1 cellular context compared by ENCODE assay signal in the genomic region with DNA sequence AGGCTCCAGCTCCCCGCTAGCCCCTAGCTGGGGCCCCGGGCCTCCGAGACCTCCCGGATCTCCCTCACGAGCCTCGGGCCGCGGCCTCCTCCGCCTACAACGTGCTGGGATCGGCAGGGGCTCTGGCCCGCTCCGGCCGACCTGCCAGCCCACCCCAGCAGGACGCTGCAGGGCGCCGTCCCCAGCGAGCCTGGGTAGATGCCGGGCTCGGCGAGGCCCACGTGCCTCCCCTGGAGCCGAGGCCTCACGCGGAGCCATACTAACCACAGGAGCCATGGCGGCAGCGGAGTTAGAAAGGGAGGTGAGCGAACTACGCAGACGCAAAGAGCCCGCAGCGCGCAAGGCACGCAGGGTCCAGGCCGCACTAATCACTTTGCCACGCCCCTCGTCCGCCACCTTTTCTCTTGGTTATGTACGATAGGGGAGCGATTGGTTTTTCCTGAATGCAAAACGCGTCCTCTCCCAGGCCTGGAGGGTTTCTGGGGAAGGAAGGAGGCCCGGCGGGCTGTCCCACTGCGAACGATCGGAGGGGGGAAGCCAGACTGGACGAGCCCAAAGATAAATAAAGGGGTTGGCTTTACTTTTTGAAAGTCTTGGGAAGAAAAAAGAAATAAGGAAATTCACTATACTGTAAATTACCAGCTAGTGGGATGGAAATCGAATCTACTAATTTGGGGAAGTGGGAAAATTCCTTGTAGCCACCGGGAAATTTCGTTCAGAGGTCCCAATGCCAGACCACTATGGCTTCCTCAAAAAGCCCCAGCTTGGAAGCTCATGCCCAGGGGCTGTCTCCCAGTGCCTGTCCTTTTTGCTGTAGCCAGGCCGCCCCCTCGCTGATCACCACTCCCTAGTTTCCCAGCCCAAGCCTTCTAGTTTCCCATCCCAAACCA.
TF ChIP-seq lines count a peak whose summit lies in the region.

TSS of gene RPL22 (minus strand) at position 298 of the 890 bp plus-strand sequence. CDS start at position 276, 22 bp downstream.

TF ChIP-seq in HepG2, 621 proteins besides CTCF, POLR2A, EP300 and RAD21 (continued from another document and continues in another):
- TF ChIP-seq, protein P1, sequence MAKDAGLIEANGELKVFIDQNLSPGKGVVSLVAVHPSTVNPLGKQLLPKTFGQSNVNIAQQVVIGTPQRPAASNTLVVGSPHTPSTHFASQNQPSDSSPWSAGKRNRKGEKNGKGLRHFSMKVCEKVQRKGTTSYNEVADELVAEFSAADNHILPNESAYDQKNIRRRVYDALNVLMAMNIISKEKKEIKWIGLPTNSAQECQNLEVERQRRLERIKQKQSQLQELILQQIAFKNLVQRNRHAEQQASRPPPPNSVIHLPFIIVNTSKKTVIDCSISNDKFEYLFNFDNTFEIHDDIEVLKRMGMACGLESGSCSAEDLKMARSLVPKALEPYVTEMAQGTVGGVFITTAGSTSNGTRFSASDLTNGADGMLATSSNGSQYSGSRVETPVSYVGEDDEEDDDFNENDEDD (CRISPR knock-in tag; IDR thresholded peaks at IDR 0.05; ENCODE audit: borderline replicate concordance), result peak; percentile 44; the same call in 1 of the 2 replicates
- no peak for TF ChIP-seq ZNF460 (CRISPR knock-in tag; IDR thresholded peaks at IDR 0.05; ENCODE audit: borderline replicate concordance)
- TF ChIP-seq PHF21A (CRISPR knock-in tag; IDR thresholded peaks at IDR 0.05), result peak; percentile 75; the same call in 1 of the 2 replicates
- TF ChIP-seq MBD4 (IDR thresholded peaks at IDR 0.05; ENCODE audit: borderline replicate concordance, low read length), result no peak
- TF ChIP-seq ARHGAP35 (CRISPR knock-in tag; IDR thresholded peaks at IDR 0.05; ENCODE audit: borderline replicate concordance), result peak; percentile 88
- peak; percentile 89 for TF ChIP-seq TEAD3 (CRISPR knock-in tag; optimal IDR thresholded peaks at IDR 0.05; ENCODE audit: borderline replicate concordance)
- peak; percentile 70 for TF ChIP-seq ZMYM4 (CRISPR knock-in tag; IDR thresholded peaks at IDR 0.05)
- TF ChIP-seq HOXA5 (CRISPR knock-in tag; IDR thresholded peaks at IDR 0.05), result peak; percentile 95
- TF ChIP-seq CBX1 (IDR thresholded peaks at IDR 0.05; ENCODE audit: low read depth), result peak; percentile 27
- no peak for TF ChIP-seq ZNF3 (CRISPR knock-in tag; IDR thresholded peaks at IDR 0.05)
- TF ChIP-seq ZNF468 (CRISPR knock-in tag; IDR thresholded peaks at IDR 0.05), result no peak
- peak; percentile 60; the same call in 1 of the 2 replicates for TF ChIP-seq HOMEZ (CRISPR knock-in tag; IDR thresholded peaks at IDR 0.05; ENCODE audit: low read depth)
- TF ChIP-seq ZNF253 (CRISPR knock-in tag; IDR thresholded peaks at IDR 0.05; ENCODE audit: borderline replicate concordance), result peak; percentile 70; the same call in 1 of the 2 replicates
- no peak for TF ChIP-seq PBX2 (CRISPR knock-in tag; IDR thresholded peaks at IDR 0.05)
- TF ChIP-seq YEATS4 (CRISPR knock-in tag; IDR thresholded peaks at IDR 0.05; ENCODE audit: borderline replicate concordance), result peak; percentile 99
- TF ChIP-seq, protein P2, sequence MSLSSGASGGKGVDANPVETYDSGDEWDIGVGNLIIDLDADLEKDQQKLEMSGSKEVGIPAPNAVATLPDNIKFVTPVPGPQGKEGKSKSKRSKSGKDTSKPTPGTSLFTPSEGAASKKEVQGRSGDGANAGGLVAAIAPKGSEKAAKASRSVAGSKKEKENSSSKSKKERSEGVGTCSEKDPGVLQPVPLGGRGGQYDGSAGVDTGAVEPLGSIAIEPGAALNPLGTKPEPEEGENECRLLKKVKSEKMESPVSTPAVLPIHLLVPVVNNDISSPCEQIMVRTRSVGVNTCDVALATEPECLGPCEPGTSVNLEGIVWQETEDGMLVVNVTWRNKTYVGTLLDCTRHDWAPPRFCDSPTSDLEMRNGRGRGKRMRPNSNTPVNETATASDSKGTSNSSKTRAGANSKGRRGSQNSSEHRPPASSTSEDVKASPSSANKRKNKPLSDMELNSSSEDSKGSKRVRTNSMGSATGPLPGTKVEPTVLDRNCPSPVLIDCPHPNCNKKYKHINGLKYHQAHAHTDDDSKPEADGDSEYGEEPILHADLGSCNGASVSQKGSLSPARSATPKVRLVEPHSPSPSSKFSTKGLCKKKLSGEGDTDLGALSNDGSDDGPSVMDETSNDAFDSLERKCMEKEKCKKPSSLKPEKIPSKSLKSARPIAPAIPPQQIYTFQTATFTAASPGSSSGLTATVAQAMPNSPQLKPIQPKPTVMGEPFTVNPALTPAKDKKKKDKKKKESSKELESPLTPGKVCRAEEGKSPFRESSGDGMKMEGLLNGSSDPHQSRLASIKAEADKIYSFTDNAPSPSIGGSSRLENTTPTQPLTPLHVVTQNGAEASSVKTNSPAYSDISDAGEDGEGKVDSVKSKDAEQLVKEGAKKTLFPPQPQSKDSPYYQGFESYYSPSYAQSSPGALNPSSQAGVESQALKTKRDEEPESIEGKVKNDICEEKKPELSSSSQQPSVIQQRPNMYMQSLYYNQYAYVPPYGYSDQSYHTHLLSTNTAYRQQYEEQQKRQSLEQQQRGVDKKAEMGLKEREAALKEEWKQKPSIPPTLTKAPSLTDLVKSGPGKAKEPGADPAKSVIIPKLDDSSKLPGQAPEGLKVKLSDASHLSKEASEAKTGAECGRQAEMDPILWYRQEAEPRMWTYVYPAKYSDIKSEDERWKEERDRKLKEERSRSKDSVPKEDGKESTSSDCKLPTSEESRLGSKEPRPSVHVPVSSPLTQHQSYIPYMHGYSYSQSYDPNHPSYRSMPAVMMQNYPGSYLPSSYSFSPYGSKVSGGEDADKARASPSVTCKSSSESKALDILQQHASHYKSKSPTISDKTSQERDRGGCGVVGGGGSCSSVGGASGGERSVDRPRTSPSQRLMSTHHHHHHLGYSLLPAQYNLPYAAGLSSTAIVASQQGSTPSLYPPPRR (CRISPR knock-in tag; IDR thresholded peaks at IDR 0.05; ENCODE audit: borderline replicate concordance), result peak; percentile 45; the same call in 1 of the 2 replicates
- no peak for TF ChIP-seq ZFP36 (IDR thresholded peaks at IDR 0.05; ENCODE audit: borderline replicate concordance, low read depth, low read length, partially characterized antibody)
- TF ChIP-seq ZNF670 (CRISPR knock-in tag; IDR thresholded peaks at IDR 0.05; ENCODE audit: borderline replicate concordance), result peak; percentile 87; the same call in 1 of the 2 replicates
- TF ChIP-seq SOX5 (CRISPR knock-in tag; IDR thresholded peaks at IDR 0.05; ENCODE audit: borderline replicate concordance), result 0 out of 2 replicates have a peak, but pooled peaks have one; percentile 48
- no peak for TF ChIP-seq SCMH1 (CRISPR knock-in tag; IDR thresholded peaks at IDR 0.05; ENCODE audit: borderline replicate concordance)
- TF ChIP-seq, protein P3, sequence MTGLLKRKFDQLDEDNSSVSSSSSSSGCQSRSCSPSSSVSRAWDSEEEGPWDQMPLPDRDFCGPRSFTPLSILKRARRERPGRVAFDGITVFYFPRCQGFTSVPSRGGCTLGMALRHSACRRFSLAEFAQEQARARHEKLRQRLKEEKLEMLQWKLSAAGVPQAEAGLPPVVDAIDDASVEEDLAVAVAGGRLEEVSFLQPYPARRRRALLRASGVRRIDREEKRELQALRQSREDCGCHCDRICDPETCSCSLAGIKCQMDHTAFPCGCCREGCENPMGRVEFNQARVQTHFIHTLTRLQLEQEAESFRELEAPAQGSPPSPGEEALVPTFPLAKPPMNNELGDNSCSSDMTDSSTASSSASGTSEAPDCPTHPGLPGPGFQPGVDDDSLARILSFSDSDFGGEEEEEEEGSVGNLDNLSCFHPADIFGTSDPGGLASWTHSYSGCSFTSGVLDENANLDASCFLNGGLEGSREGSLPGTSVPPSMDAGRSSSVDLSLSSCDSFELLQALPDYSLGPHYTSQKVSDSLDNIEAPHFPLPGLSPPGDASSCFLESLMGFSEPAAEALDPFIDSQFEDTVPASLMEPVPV (CRISPR knock-in tag; IDR thresholded peaks at IDR 0.05), result peak; percentile 73
- peak; percentile 46 for TF ChIP-seq GATAD2A (CRISPR knock-in tag; IDR thresholded peaks at IDR 0.05)
- peak; percentile 53; the same call in 1 of the 2 replicates for TF ChIP-seq PRDM15 (CRISPR knock-in tag; IDR thresholded peaks at IDR 0.05)
- peak; percentile 87 for TF ChIP-seq ZNF280D (CRISPR knock-in tag; IDR thresholded peaks at IDR 0.05)
- TF ChIP-seq SALL2 (CRISPR knock-in tag; IDR thresholded peaks at IDR 0.05), result peak; percentile 84
- no peak for TF ChIP-seq TCF12 (IDR thresholded peaks at IDR 0.05)
- TF ChIP-seq TCF12 (CRISPR knock-in tag; IDR thresholded peaks at IDR 0.05), result peak; percentile 15; the same call in 1 of the 2 replicates
- peak; percentile 52 for TF ChIP-seq RBM22 (optimal IDR thresholded peaks at IDR 0.05; ENCODE audit: low read length)
- TF ChIP-seq MIER2 (CRISPR knock-in tag; IDR thresholded peaks at IDR 0.05), result peak; percentile 70; the same call in 1 of the 2 replicates
- TF ChIP-seq, protein P4, sequence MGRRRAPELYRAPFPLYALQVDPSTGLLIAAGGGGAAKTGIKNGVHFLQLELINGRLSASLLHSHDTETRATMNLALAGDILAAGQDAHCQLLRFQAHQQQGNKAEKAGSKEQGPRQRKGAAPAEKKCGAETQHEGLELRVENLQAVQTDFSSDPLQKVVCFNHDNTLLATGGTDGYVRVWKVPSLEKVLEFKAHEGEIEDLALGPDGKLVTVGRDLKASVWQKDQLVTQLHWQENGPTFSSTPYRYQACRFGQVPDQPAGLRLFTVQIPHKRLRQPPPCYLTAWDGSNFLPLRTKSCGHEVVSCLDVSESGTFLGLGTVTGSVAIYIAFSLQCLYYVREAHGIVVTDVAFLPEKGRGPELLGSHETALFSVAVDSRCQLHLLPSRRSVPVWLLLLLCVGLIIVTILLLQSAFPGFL (CRISPR knock-in tag; IDR thresholded peaks at IDR 0.05), result peak; percentile 53; the same call in 1 of the 2 replicates
- no peak; the same call in none of the 2 replicates for TF ChIP-seq ZBTB25 (CRISPR knock-in tag; IDR thresholded peaks at IDR 0.05)
